Comparison of ENCODE assay signal across 8 cellular contexts in genomic region chrX:133569217-133569616, GRCh38.
"Had no signal": no experiment of that assay in that cellular context is flagged by ENCODE, and none has a peak within 500 bp of the region (broad histone marks: within the 10 kb centered on the region; RNA-seq: fewer than 3 reads in every experiment).

No MANE protein-coding gene starts in this region.

- H3K27ac ChIP-seq: GM23248, HL-60 had no signal

- H3K9me3 ChIP-seq: HAP-1 had no signal

- H2AFZ ChIP-seq: GM23248 had no signal

- H3K4me3 ChIP-seq: GM23248, HAP-1 had no signal

- H3K9ac ChIP-seq: GM23248 had no signal

- ATAC-seq: HCT116 had no signal

- DNase-seq: GM23248, GOT3, H7, HFFc6, KBM-7 had no signal
